Comparison of ENCODE assay signal across 11 cellular contexts in the genomic region with DNA sequence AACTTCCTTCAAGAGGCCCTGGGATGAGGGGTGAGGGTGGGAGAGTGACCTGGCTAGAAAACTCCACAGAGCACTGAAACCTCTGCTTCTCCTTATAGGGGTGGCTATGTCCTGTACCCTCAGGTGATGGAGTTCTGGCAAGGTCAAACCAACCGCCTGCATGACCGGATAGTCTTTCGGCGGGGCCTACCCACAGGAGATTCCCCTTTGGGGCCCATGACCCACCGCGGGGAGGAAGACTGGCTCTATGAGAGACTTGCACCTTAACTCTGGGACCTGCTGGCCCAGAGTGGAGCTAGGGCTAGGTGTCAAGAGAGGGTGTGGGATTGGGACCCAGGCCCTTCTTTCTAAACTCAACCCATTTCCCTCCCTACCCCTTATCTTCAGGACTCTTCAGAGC. TPM values are rescaled to one million over a fixed set of nuclear protein-coding genes. Genes with fewer than 3 reads are reported as not detected.
DNase-seq lines count a peak whose midpoint lies in the region; ATAC-seq and TF ChIP-seq lines count a peak whose summit lies in the region.
"Had no signal": no experiment of that assay in that cellular context is flagged by ENCODE, and none has a peak within 500 bp of the region (broad histone marks: within the 10 kb centered on the region; RNA-seq: fewer than 3 reads in every experiment).

No MANE protein-coding gene starts in this region.

- H3K9me3 Mint-ChIP-seq in stimulated activated naive B cell treated with anti-CD40 and anti-IgM and Interleukin-4, amounts not matched to agents 10 μg/mL and 1 μg/mL and 100 μg/mL, for 72 hours, result no peaks in the 10 kb centered on the region
- H3K9me3 Mint-ChIP-seq: HFFc6, mesothelial cell of epicardium had no signal

- peak overlapping the region; percentile 20 for H3K27ac Mint-ChIP-seq in stimulated activated naive B cell treated with anti-CD40 and anti-IgM and Interleukin-4, amounts not matched to agents 10 μg/mL and 1 μg/mL and 100 μg/mL, for 72 hours
- H3K27ac Mint-ChIP-seq: mesothelial cell of epicardium had no signal

- TF ChIP-seq CTCF in WERI-Rb-1 (IDR thresholded peaks at IDR 0.05; ENCODE audit: low read depth, low read length) (no peak), right lobe of liver (IDR thresholded peaks at IDR 0.05) (no peak), ovary (IDR thresholded peaks at IDR 0.05) (no peak)

- ATAC-seq in right lobe of liver (no peak), HG02798 (IDR thresholded peaks at IDR 0.05; ENCODE audit: poor library complexity, unreplicated experiment) (no peak)
- ATAC-seq in stimulated activated naive B cell treated with anti-CD40 and anti-IgM and Interleukin-4, amounts not matched to agents 10 μg/mL and 1 μg/mL and 100 μg/mL, for 72 hours (replicated peaks), result no peak

- DNase-seq in DMS53 (lab: John Stamatoyannopoulos, UW) (peak; percentile 50), DMS53 treated with DMSO at 0.1 percent for 48 hours (lab: John Stamatoyannopoulos, UW; ENCODE audit: unreplicated experiment) (no peak), WERI-Rb-1 (no peak), right lobe of liver (no peak), putamen (ENCODE audit: low spot score) (no peak), ovary (no peak)
- no peak for DNase-seq in stimulated activated naive B cell treated with anti-CD40 and anti-IgM and Interleukin-4, amounts not matched to agents 10 μg/mL and 1 μg/mL and 100 μg/mL, for 72 hours

- peak overlapping the region; percentile 17 for H3K27ac ChIP-seq in WERI-Rb-1
- H3K27ac ChIP-seq in right lobe of liver, result peak overlapping the region; percentile 61 to 98 (median 86)
- no peak overlapping the region for H3K27ac ChIP-seq in ovary

- no peak for TF ChIP-seq POLR2A in right lobe of liver (IDR thresholded peaks at IDR 0.05)
- TF ChIP-seq POLR2A in ovary (IDR thresholded peaks at IDR 0.05), result no peak

- H3K4me1 ChIP-seq in right lobe of liver, result peaks cover 2 to 86% (median 38%) of the 10 kb centered on the region in 4 donors
- H3K4me1 ChIP-seq in ovary (ENCODE audit: insufficient read depth), result peaks cover 9% of the 10 kb centered on the region

- H3K27me3 Mint-ChIP-seq in stimulated activated naive B cell treated with anti-CD40 and anti-IgM and Interleukin-4, amounts not matched to agents 10 μg/mL and 1 μg/mL and 100 μg/mL, for 72 hours, result no peaks in the 10 kb centered on the region

- intact Hi-C loops in right lobe of liver (cut with DNase I) (no loop called here), ovary (cut with DNase I) (loop anchor here in 3 of 4 donors (5.0 to 10.0 kb wide), 2 partner anchors 52 to 71 kb away; a partner anchor contains a TSS)

- H3K4me1 Mint-ChIP-seq in stimulated activated naive B cell treated with anti-CD40 and anti-IgM and Interleukin-4, amounts not matched to agents 10 μg/mL and 1 μg/mL and 100 μg/mL, for 72 hours, result peaks cover 46 to 70% of the 10 kb centered on the region in 2 donors

- peaks cover 23 to 64% of the 10 kb centered on the region in 2 donors for H3K36me3 Mint-ChIP-seq in stimulated activated naive B cell treated with anti-CD40 and anti-IgM and Interleukin-4, amounts not matched to agents 10 μg/mL and 1 μg/mL and 100 μg/mL, for 72 hours
- H3K36me3 Mint-ChIP-seq: mesothelial cell of epicardium had no signal

- H3K9me3 ChIP-seq in WERI-Rb-1 (ENCODE audit: severe bottlenecking), result no peaks in the 10 kb centered on the region
- no peaks in the 10 kb centered on the region for H3K9me3 ChIP-seq in right lobe of liver
- H3K9me3 ChIP-seq in ovary, result no peaks in the 10 kb centered on the region

- WGBS in right lobe of liver (ENCODE audit: insufficient coverage, low coverage, low lambda C conversion rate, missing lambda C conversion rate), result no CpG with 5 or more reads among the region's 6 CpGs
- 88 to 93% (median 88%) methylated on average over 6 of the region's 6 CpGs for WGBS in ovary, 3 donors

- no peak for TF ChIP-seq EP300 in ovary (IDR thresholded peaks at IDR 0.05)

- H3K36me3 ChIP-seq in WERI-Rb-1 (no peaks in the 10 kb centered on the region), right lobe of liver (peaks cover 0 to 5% (median 0%) of the 10 kb centered on the region in 4 donors), ovary (no peaks in the 10 kb centered on the region)

- no peak overlapping the region for H3K4me3 Mint-ChIP-seq in stimulated activated naive B cell treated with anti-CD40 and anti-IgM and Interleukin-4, amounts not matched to agents 10 μg/mL and 1 μg/mL and 100 μg/mL, for 72 hours
- H3K4me3 Mint-ChIP-seq: HFFc6, mesothelial cell of epicardium had no signal

- H3K4me3 ChIP-seq in WERI-Rb-1 (ENCODE audit: low read depth, low read length) (no peak overlapping the region), right lobe of liver (no peak overlapping the region), ovary (no peak overlapping the region)

- H3K27me3 ChIP-seq in WERI-Rb-1 (ENCODE audit: insufficient read depth, low read depth, severe bottlenecking), result no peaks in the 10 kb centered on the region
- H3K27me3 ChIP-seq in right lobe of liver, result no peaks in the 10 kb centered on the region
- H3K27me3 ChIP-seq in ovary, result no peaks in the 10 kb centered on the region

RNA-seq across cellular contexts. Expression of a gene that starts 5.1 kb away (rescaled TPM):
- total RNA-seq in right lobe of liver (100 to 1,000 TPM in 5 of 6 experiments, 10 to 100 TPM in 1; 85.0 to 151 (median 124) TPM), ovary (10 to 100 TPM in 6 of 7 donors, 1 to 10 TPM in 1; 9.5 to 26.5 (median 21.8) TPM)
- polyA plus RNA-seq in ovary, result 10 to 100 TPM in 1 of 2 donors, 1 to 10 TPM in 1; 6.1 to 32.4 TPM

RNA-seq across cellular contexts. Expression of a gene that starts 11.2 kb away (rescaled TPM):
- total RNA-seq in right lobe of liver, result 1 to 10 TPM in 1 of 6 experiments, under 1 TPM in 5; 0.19 to 1.1 (median 0.47) TPM
- 10 to 100 TPM in 1 of 7 donors, 1 to 10 TPM in 1, under 1 TPM in 5; 0.18 to 22.3 (median 0.82) TPM for total RNA-seq in ovary
- polyA plus RNA-seq in ovary, result under 1 TPM; 0.16 to 0.35 TPM
- total RNA-seq: dermis blood vessel endothelial cell, HFFc6 had no signal

RNA-seq across cellular contexts. Expression of a gene that starts 24.4 kb away (rescaled TPM):
- total RNA-seq in right lobe of liver, result 100 to 1,000 TPM in 3 of 6 experiments, 10 to 100 TPM in 3; 47.3 to 119 (median 99.7) TPM
- total RNA-seq in ovary, result 100 to 1,000 TPM; 125 to 197 (median 144) TPM
- polyA plus RNA-seq in ovary, result 100 to 1,000 TPM; 138 to 162 TPM

RNA-seq across cellular contexts. Expression of a gene that starts 50.5 kb away (rescaled TPM):
- total RNA-seq in right lobe of liver (1 to 10 TPM; 3.1 to 7.9 (median 5.5) TPM), ovary (10 to 100 TPM in 5 of 7 donors, 1 to 10 TPM in 2; 2.6 to 22.5 (median 14.6) TPM)
- polyA plus RNA-seq in ovary, result 10 to 100 TPM; 15.0 to 19.4 TPM

Comparison
In these comparisons a context has a peak if more than half of its experiments do, and no peak if none do; other contexts are left out.
1. H3K27ac ChIP-seq: peak in WERI-Rb-1 (single experiment) and right lobe of liver (3 of 3); none in ovary (0 of 2).
2. intact Hi-C loops: an anchor here in ovary (5.0 to 10.0 kb wide); none called in right lobe of liver.